In genomic region chr7:151867912-151868804, GRCh38 we compare ENCODE assay signal across 13 cellular contexts. TPM values are rescaled to one million over a fixed set of nuclear protein-coding genes. Genes with fewer than 3 reads are reported as not detected.
DNase-seq lines count a peak whose midpoint lies in the region; ATAC-seq and TF ChIP-seq lines count a peak whose summit lies in the region.
"Had no signal": no experiment of that assay in that cellular context is flagged by ENCODE, and none has a peak within 500 bp of the region (broad histone marks: within the 10 kb centered on the region; RNA-seq: fewer than 3 reads in every experiment).

No MANE protein-coding gene starts in this region.

- H3K27ac Mint-ChIP-seq in naive thymus-derived CD4-positive, alpha-beta T cell: peak overlapping the region in 2 of 9 donors; percentile 21 to 38
- H3K27ac Mint-ChIP-seq: memory B cell had no signal

- peak overlapping the region; percentile 46 for H3K4me3 ChIP-seq in endocrine pancreas (ENCODE audit: control insufficient read depth, insufficient read depth, low read length)
- H3K4me3 ChIP-seq in muscle layer of duodenum (ENCODE audit: low read depth in 1 of 2, low read length in 2 of 2): peak overlapping the region in 1 of 2 donors; percentile 8
- no peak overlapping the region for H3K4me3 ChIP-seq in upper lobe of right lung
- H3K4me3 ChIP-seq in naive thymus-derived CD4-positive, alpha-beta T cell (ENCODE audit: low read length): no peak overlapping the region
- H3K4me3 ChIP-seq: SJCRH30 had no signal

- H3K27me3 ChIP-seq in endocrine pancreas (ENCODE audit: control insufficient read depth, insufficient read depth, low read length) (no peaks in the 10 kb centered on the region), muscle layer of duodenum (ENCODE audit: low read depth, low read length) (no peaks in the 10 kb centered on the region), upper lobe of right lung (no peaks in the 10 kb centered on the region)
- no peaks in the 10 kb centered on the region for H3K27me3 ChIP-seq in naive thymus-derived CD4-positive, alpha-beta T cell (ENCODE audit: control insufficient read depth in 2 of 2, insufficient read depth in 2 of 2, low read length in 2 of 2)
- H3K27me3 ChIP-seq: SJCRH30 had no signal

- peak; percentile 30 for DNase-seq in NCI-H345 (lab: John Stamatoyannopoulos, UW)
- DNase-seq in NCI-H345 treated with DMSO at 0.1 percent for 48 hours (lab: John Stamatoyannopoulos, UW; ENCODE audit: unreplicated experiment): no peak
- no peak for DNase-seq in upper lobe of right lung
- DNase-seq in naive thymus-derived CD4-positive, alpha-beta T cell: no peak
- no peak for DNase-seq in putamen (ENCODE audit: low spot score)
- no peak for DNase-seq in NCI-H748 treated with DMSO at 0.1 percent for 48 hours (lab: John Stamatoyannopoulos, UW)
- DNase-seq: activated T-cell treated with anti-CD3 and anti-CD28 coated beads, Interleukin-2, amount 50 U/mL, for 4 hours; foreskin keratinocyte; NCI-H524 treated with DMSO at 0.1 percent for 48 hours; SJCRH30 had no signal

- CTCF ChIA-PET in naive thymus-derived CD4-positive, alpha-beta T cell (lab: Charles Lee): no interaction called here

- no peak overlapping the region for H3K4me3 Mint-ChIP-seq in naive thymus-derived CD4-positive, alpha-beta T cell
- H3K4me3 Mint-ChIP-seq: activated T-cell treated with anti-CD3 and anti-CD28 coated beads, Interleukin-2, amount 50 U/mL, for 4 hours; memory B cell had no signal

- H3K36me3 ChIP-seq in endocrine pancreas (ENCODE audit: control insufficient read depth, insufficient read depth, low read length): no peaks in the 10 kb centered on the region
- H3K36me3 ChIP-seq in muscle layer of duodenum (ENCODE audit: control insufficient read depth in 1 of 2, insufficient read depth in 2 of 2, low read length in 2 of 2): no peaks in the 10 kb centered on the region
- no peaks in the 10 kb centered on the region for H3K36me3 ChIP-seq in upper lobe of right lung
- no peaks in the 10 kb centered on the region for H3K36me3 ChIP-seq in naive thymus-derived CD4-positive, alpha-beta T cell (ENCODE audit: control insufficient read depth in 2 of 3, insufficient read depth in 3 of 3, low read length in 3 of 3)
- H3K36me3 ChIP-seq: SJCRH30 had no signal

- H3K4me1 Mint-ChIP-seq in naive thymus-derived CD4-positive, alpha-beta T cell: peaks cover 0 to 70% (median 61%) of the 10 kb centered on the region in 7 donors

- H3K4me1 ChIP-seq in endocrine pancreas (ENCODE audit: control insufficient read depth, insufficient read depth, low read length) (no peaks in the 10 kb centered on the region), muscle layer of duodenum (ENCODE audit: control insufficient read depth in 1 of 2, insufficient read depth in 2 of 2, low read length in 2 of 2) (peaks cover 3 to 16% of the 10 kb centered on the region in 2 donors), upper lobe of right lung (peaks cover 23% of the 10 kb centered on the region)
- no peaks in the 10 kb centered on the region for H3K4me1 ChIP-seq in naive thymus-derived CD4-positive, alpha-beta T cell (ENCODE audit: control insufficient read depth in 2 of 2, insufficient read depth in 2 of 2, low read length in 2 of 2)
- H3K4me1 ChIP-seq: foreskin keratinocyte had no signal

- TF ChIP-seq CTCF in upper lobe of right lung (IDR thresholded peaks at IDR 0.05): no peak

- POLR2A ChIA-PET in naive thymus-derived CD4-positive, alpha-beta T cell (lab: Charles Lee): no interaction called here

- H3K9me3 Mint-ChIP-seq in naive thymus-derived CD4-positive, alpha-beta T cell: no peaks in the 10 kb centered on the region
- H3K9me3 Mint-ChIP-seq: activated T-cell treated with anti-CD3 and anti-CD28 coated beads, Interleukin-2, amount 50 U/mL, for 4 hours; memory B cell had no signal

- H3K27me3 Mint-ChIP-seq in naive thymus-derived CD4-positive, alpha-beta T cell: peaks cover 0 to 2% (median 0%) of the 10 kb centered on the region in 5 donors
- H3K27me3 Mint-ChIP-seq: memory B cell had no signal

- H3K36me3 Mint-ChIP-seq in naive thymus-derived CD4-positive, alpha-beta T cell: peaks cover 0 to 12% (median 0%) of the 10 kb centered on the region in 5 donors

- H3K9ac ChIP-seq in endocrine pancreas (ENCODE audit: control insufficient read depth, insufficient read depth, low read length): peak overlapping the region; percentile 38

- ATAC-seq in upper lobe of right lung: no peak
- ATAC-seq in naive thymus-derived CD4-positive, alpha-beta T cell: no peak
- ATAC-seq: activated T-cell treated with anti-CD3 and anti-CD28 coated beads, Interleukin-2, amount 50 U/mL, for 4 hours; foreskin keratinocyte had no signal

- H3K27ac ChIP-seq in muscle layer of duodenum (ENCODE audit: low read length) (peak overlapping the region; percentile 42), upper lobe of right lung (peak overlapping the region; percentile 49)
- H3K27ac ChIP-seq in naive thymus-derived CD4-positive, alpha-beta T cell (ENCODE audit: low read depth, low read length): no peak overlapping the region
- H3K27ac ChIP-seq: foreskin keratinocyte, SJCRH30 had no signal

- intact Hi-C loops in upper lobe of right lung (cut with DNase I): no loop called here
- intact Hi-C loops in naive thymus-derived CD4-positive, alpha-beta T cell (cut with micrococcal nuclease): no loop called here

- no peaks in the 10 kb centered on the region for H3K9me3 ChIP-seq in endocrine pancreas (ENCODE audit: control insufficient read depth, low read length)
- no peaks in the 10 kb centered on the region for H3K9me3 ChIP-seq in muscle layer of duodenum (ENCODE audit: control insufficient read depth in 1 of 2, low read length in 2 of 2)
- no peaks in the 10 kb centered on the region for H3K9me3 ChIP-seq in upper lobe of right lung
- no peaks in the 10 kb centered on the region for H3K9me3 ChIP-seq in naive thymus-derived CD4-positive, alpha-beta T cell (ENCODE audit: control insufficient read depth in 2 of 3, low read length in 3 of 3)
- H3K9me3 ChIP-seq: SJCRH30 had no signal

RNA-seq across cellular contexts. Expression of gene PRKAG2, which starts 8.8 kb away (rescaled TPM):
- total RNA-seq in upper lobe of right lung: 35.6 TPM
- 10 to 100 TPM; 15.0 to 74.4 (median 66.1) TPM for total RNA-seq in naive thymus-derived CD4-positive, alpha-beta T cell
- polyA plus RNA-seq in naive thymus-derived CD4-positive, alpha-beta T cell: 10 to 100 TPM; 25.5 to 35.6 TPM
